In the genomic region with DNA sequence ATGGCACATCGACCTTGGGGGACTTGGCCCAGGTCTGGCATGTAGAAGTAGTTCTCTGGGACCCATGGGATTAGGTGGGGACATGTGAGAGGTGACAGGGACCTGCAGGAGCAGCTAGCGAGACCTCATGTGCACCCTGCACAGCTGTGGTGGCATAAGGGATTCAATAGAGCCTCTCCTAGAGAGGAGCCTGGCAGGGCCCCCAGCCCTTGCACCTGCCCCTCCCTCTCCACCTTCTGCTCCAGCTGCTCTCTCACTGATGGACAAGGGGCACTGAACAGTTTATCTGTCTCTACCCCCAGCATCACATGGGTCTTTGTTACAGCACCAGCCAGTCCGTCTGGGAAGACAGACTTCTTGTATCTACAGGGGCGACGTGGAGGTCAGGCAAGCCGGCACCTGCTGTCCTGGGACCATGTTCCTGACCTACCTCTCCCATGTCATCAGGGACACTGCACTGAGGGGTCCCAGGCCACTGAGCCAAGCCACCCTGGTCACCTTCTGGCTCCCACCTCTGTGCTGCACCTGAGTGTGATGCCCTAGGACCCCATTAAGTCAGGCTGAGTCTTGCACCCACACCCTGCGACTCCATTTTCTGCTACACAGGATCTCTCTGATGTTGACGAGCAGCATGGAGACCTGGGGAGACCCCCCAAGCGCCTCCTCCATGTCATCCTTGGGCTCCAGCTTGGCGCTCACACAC, we compare ENCODE assay signal across 18 cellular contexts. TPM values are rescaled to one million over a fixed set of nuclear protein-coding genes. Genes with fewer than 3 reads are reported as not detected.
A peak's percentile ranks its signal among the peaks of the same experiment; 100 is the strongest.
DNase-seq lines count a peak whose midpoint lies in the region; ATAC-seq and TF ChIP-seq lines count a peak whose summit lies in the region.
"Had no signal": no experiment of that assay in that cellular context is flagged by ENCODE, and none has a peak within 500 bp of the region (broad histone marks: within the 10 kb centered on the region; RNA-seq: fewer than 3 reads in every experiment).

No MANE protein-coding gene starts in this region.

- no peak overlapping the region for H3K27ac Mint-ChIP-seq in activated naive CD8-positive, alpha-beta T cell treated with anti-CD3 and anti-CD28 coated beads, Interleukin-2, amount 50 U/mL, for 24 hours
- no peak overlapping the region for H3K27ac Mint-ChIP-seq in activated naive CD8-positive, alpha-beta T cell treated with anti-CD3 and anti-CD28 coated beads for 36 hours

- H3K4me1 ChIP-seq in spleen (no peaks in the 10 kb centered on the region), A673 (ENCODE audit: insufficient read depth, low read length, poor library complexity, severe bottlenecking) (no peaks in the 10 kb centered on the region)
- H3K4me1 ChIP-seq: breast epithelium had no signal

- DNase-seq in activated naive CD8-positive, alpha-beta T cell treated with anti-CD3 and anti-CD28 coated beads, Interleukin-2, amount 50 U/mL, for 24 hours = no peak
- DNase-seq in activated naive CD8-positive, alpha-beta T cell treated with anti-CD3 and anti-CD28 coated beads for 36 hours = no peak
- DNase-seq in NCI-H2029 treated with DMSO at 0.1 percent for 48 hours (lab: John Stamatoyannopoulos, UW) (peak; percentile 70), SHP77 (lab: John Stamatoyannopoulos, UW) (peak; percentile 81 to 85), spleen (peak; percentile 67), A673 (ENCODE audit: low spot score) (no peak), midbrain (lab: John Stamatoyannopoulos, UW) (no peak)
- DNase-seq: activated T-cell treated with anti-CD3 and anti-CD28 coated beads, Interleukin-2, amount 50 U/mL, for 48 hours; GF-D8; glutamatergic neuron; left ventricle myocardium superior; MG63; NCI-H446 treated with DMSO at 0.1 percent for 48 hours; sigmoid colon; stimulated activated CD4-positive, alpha-beta T cell treated with anti-CD3 and anti-CD28 coated beads, Interleukin-1b, Interleukin-23, amount 100 ng/mL, for 48 hours had no signal

- no peak overlapping the region for H3K4me3 Mint-ChIP-seq in activated naive CD8-positive, alpha-beta T cell treated with anti-CD3 and anti-CD28 coated beads, Interleukin-2, amount 50 U/mL, for 24 hours
- no peak overlapping the region for H3K4me3 Mint-ChIP-seq in activated naive CD8-positive, alpha-beta T cell treated with anti-CD3 and anti-CD28 coated beads for 36 hours

- H3K27me3 Mint-ChIP-seq in activated naive CD8-positive, alpha-beta T cell treated with anti-CD3 and anti-CD28 coated beads, Interleukin-2, amount 50 U/mL, for 24 hours = peaks cover 3% of the 10 kb centered on the region
- H3K27me3 Mint-ChIP-seq in activated naive CD8-positive, alpha-beta T cell treated with anti-CD3 and anti-CD28 coated beads for 36 hours = peaks cover 3% of the 10 kb centered on the region

- TF ChIP-seq POLR2A in spleen (IDR thresholded peaks at IDR 0.05) = no peak

- WGBS in spleen, 5 donors = 81 to 96% (median 92%) methylated on average over 5 to 10 of the region's 10 CpGs

- ATAC-seq in activated naive CD8-positive, alpha-beta T cell treated with anti-CD3 and anti-CD28 coated beads, Interleukin-2, amount 50 U/mL, for 24 hours = peak; percentile 20
- ATAC-seq in GM18909 (IDR thresholded peaks at IDR 0.05; ENCODE audit: poor library complexity, unreplicated experiment) = no peak
- ATAC-seq: esophagus mucosa, left ventricle myocardium superior had no signal

- H3K4me1 Mint-ChIP-seq in activated naive CD8-positive, alpha-beta T cell treated with anti-CD3 and anti-CD28 coated beads, Interleukin-2, amount 50 U/mL, for 24 hours = no peaks in the 10 kb centered on the region
- H3K4me1 Mint-ChIP-seq in activated naive CD8-positive, alpha-beta T cell treated with anti-CD3 and anti-CD28 coated beads for 36 hours = no peaks in the 10 kb centered on the region

- TF ChIP-seq CTCF in spleen (IDR thresholded peaks at IDR 0.05 in 8 of 11, conservative IDR thresholded peaks at IDR 0.05 in 3 of 11) = no peak
- no peak for TF ChIP-seq CTCF in A673 (conservative IDR thresholded peaks at IDR 0.05; ENCODE audit: low read depth, low read length)

- H3K4me3 ChIP-seq in spleen (no peak overlapping the region), A673 (ENCODE audit: low read depth, low read length, poor library complexity, severe bottlenecking) (no peak overlapping the region)
- H3K4me3 ChIP-seq: breast epithelium, MG63, sigmoid colon had no signal

- H3K9me3 Mint-ChIP-seq in activated naive CD8-positive, alpha-beta T cell treated with anti-CD3 and anti-CD28 coated beads, Interleukin-2, amount 50 U/mL, for 24 hours = no peaks in the 10 kb centered on the region
- H3K9me3 Mint-ChIP-seq in activated naive CD8-positive, alpha-beta T cell treated with anti-CD3 and anti-CD28 coated beads for 36 hours = no peaks in the 10 kb centered on the region

- H3K36me3 ChIP-seq in spleen (peaks cover 0 to 50% (median under 1%) of the 10 kb centered on the region in 6 donors), A673 (ENCODE audit: insufficient read depth, low read length, poor library complexity, severe bottlenecking) (peaks cover 6% of the 10 kb centered on the region)
- H3K36me3 ChIP-seq: breast epithelium had no signal

- intact Hi-C loops in spleen (cut with DNase I; ENCODE audit: low total_unique reads) = no loop called here
- intact Hi-C loops in A673 (cut with micrococcal nuclease; ENCODE audit: unreplicated experiment) = no loop called here

- POLR2A ChIA-PET in A673 (lab: Charles Lee; ENCODE audit: low non-redundant PET) = no interaction called here

- CTCF ChIA-PET in A673 (lab: Charles Lee) = no interaction called here

- H3K27me3 ChIP-seq in spleen (replicated peaks in 1 of 7) (no peaks in the 10 kb centered on the region), A673 (replicated peaks; ENCODE audit: insufficient read depth, low read depth, low read length, poor library complexity) (no peaks in the 10 kb centered on the region)
- H3K27me3 ChIP-seq: breast epithelium, MG63, sigmoid colon had no signal

- H3K27ac ChIP-seq in spleen = no peak overlapping the region
- no peak overlapping the region for H3K27ac ChIP-seq in A673 (ENCODE audit: low read depth, low read length, poor library complexity, severe bottlenecking)
- H3K27ac ChIP-seq: breast epithelium, sigmoid colon had no signal

- no TSS peak for BruUV-seq in A673 (replicated peaks; lab: Mats Ljungman, UMichigan)

- H3K36me3 Mint-ChIP-seq in activated naive CD8-positive, alpha-beta T cell treated with anti-CD3 and anti-CD28 coated beads, Interleukin-2, amount 50 U/mL, for 24 hours (ENCODE audit: low read depth) = peaks cover 6% of the 10 kb centered on the region
- H3K36me3 Mint-ChIP-seq in activated naive CD8-positive, alpha-beta T cell treated with anti-CD3 and anti-CD28 coated beads for 36 hours = peaks cover 7% of the 10 kb centered on the region

- no peaks in the 10 kb centered on the region for H3K9me3 ChIP-seq in spleen
- H3K9me3 ChIP-seq in A673 (ENCODE audit: low read depth, low read length, poor library complexity, severe bottlenecking) = no peaks in the 10 kb centered on the region
- H3K9me3 ChIP-seq: breast epithelium, MG63, sigmoid colon had no signal

RNA-seq across cellular contexts. Expression of a gene that starts 32.6 kb away (rescaled TPM):
- 100 to 1,000 TPM; 141 to 143 TPM for total RNA-seq in activated naive CD8-positive, alpha-beta T cell treated with anti-CD3 and anti-CD28 coated beads for 36 hours
- total RNA-seq in spleen (10 to 100 TPM; 15.9 to 66.7 (median 45.3) TPM), A673 (2021) (188 and 196 TPM in 2 replicates)
- 10 to 100 TPM; 13.3 to 31.0 (median 15.2) TPM for polyA plus RNA-seq in spleen

Comparison
In these comparisons a context has a peak if more than half of its experiments do, and no peak if none do; other contexts are left out.
1. DNase-seq: peak in NCI-H2029 treated with DMSO at 0.1 percent for 48 hours (single experiment), SHP77 (2 of 2) and spleen (single experiment); none in activated naive CD8-positive, alpha-beta T cell treated with anti-CD3 and anti-CD28 coated beads, Interleukin-2, amount 50 U/mL, for 24 hours (single experiment), activated naive CD8-positive, alpha-beta T cell treated with anti-CD3 and anti-CD28 coated beads for 36 hours (single experiment), A673 (single experiment) and midbrain (single experiment).